ENCODE assay signal across 23 cellular contexts in genomic region chr17:12510535-12510934, GRCh38.
DNase-seq lines count a peak whose midpoint lies in the region; ATAC-seq, FAIRE-seq and TF ChIP-seq lines count a peak whose summit lies in the region.
"Had no signal": no experiment of that assay in that cellular context is flagged by ENCODE, and none has a peak within 500 bp of the region (broad histone marks: within the 10 kb centered on the region; RNA-seq: fewer than 3 reads in every experiment).

No MANE protein-coding gene starts in this region.

- dilution Hi-C loops in endothelial cell of umbilical vein (cut with MboI; ENCODE audit: extremely low pct_ligation_motif_present, low sequenced_read_pairs): no loop called here

- H3K9me3 ChIP-seq in PC-3 (ENCODE audit: low read length): peaks cover 4% of the 10 kb centered on the region; the same call in 1 of the 2 replicates
- no peaks in the 10 kb centered on the region for H3K9me3 ChIP-seq in endothelial cell of umbilical vein (replicated peaks; ENCODE audit: control insufficient read depth, insufficient read depth, low read length)
- H3K9me3 ChIP-seq in CD4-positive, alpha-beta memory T cell (ENCODE audit: control insufficient read depth in 1 of 2, low read length in 2 of 2): no peaks in the 10 kb centered on the region
- H3K9me3 ChIP-seq: gastroesophageal sphincter, tibial artery had no signal

- H3K27me3 Mint-ChIP-seq in CD4-positive, alpha-beta memory T cell: no peaks in the 10 kb centered on the region
- H3K27me3 Mint-ChIP-seq: activated CD4-positive, alpha-beta memory T cell treated with anti-CD3 and anti-CD28 coated beads for 36 hours had no signal

- DNase-seq in AG08396 (ENCODE audit: low spot score) (peak; percentile 18), PC-3 (peak; percentile 25), endothelial cell of umbilical vein (ENCODE audit: low read depth, low spot score) (no peak), hypothalamus (lab: John Stamatoyannopoulos, UW) (no peak)
- DNase-seq in CD4-positive, alpha-beta memory T cell: no peak
- DNase-seq: activated CD4-positive, alpha-beta memory T cell treated with anti-CD3 and anti-CD28 coated beads for 36 hours; activated CD4-positive, CD25-positive, alpha-beta regulatory T cell; activated gamma-delta T cell treated with Interleukin-2 at 50 U/mL for 16 hours; caudate nucleus; GF-D8; NCI-H1694 treated with DMSO at 0.1 percent for 48 hours; NCI-H2171 treated with DMSO at 0.1 percent for 48 hours; NCI-H526 treated with DMSO at 0.1 percent for 48 hours; RPMI8226; stimulated activated CD4-positive, alpha-beta T cell treated with anti-CD3 and anti-CD28 coated beads, Interleukin-4, amount 100 ng/mL, for 24 hours; stimulated activated naive CD8-positive, alpha-beta T cell treated with anti-CD3 and anti-CD28 coated beads, Interleukin-15, Interleukin-2, amounts not matched to agents 100 U/mL and 50 U/mL, for 24 hours; tibial artery had no signal

- no peaks in the 10 kb centered on the region for H3K4me1 ChIP-seq in PC-3 (ENCODE audit: insufficient read depth, low read length)
- H3K4me1 ChIP-seq in endothelial cell of umbilical vein (ENCODE audit: control insufficient read depth, extremely low read depth, insufficient read depth, low read length): no peaks in the 10 kb centered on the region
- peaks cover 4% of the 10 kb centered on the region for H3K4me1 ChIP-seq in rectal smooth muscle tissue (ENCODE audit: control insufficient read depth, insufficient read depth, low read length)
- no peaks in the 10 kb centered on the region for H3K4me1 ChIP-seq in CD4-positive, alpha-beta memory T cell (ENCODE audit: insufficient read depth, low read length)
- H3K4me1 ChIP-seq: gastroesophageal sphincter had no signal

- POLR2A ChIA-PET in PC-3 (lab: Charles Lee; ENCODE audit: unreplicated experiment) (no interaction called here), endothelial cell of umbilical vein (lab: Charles Lee) (no interaction called here)
- POLR2A ChIA-PET in CD4-positive, alpha-beta memory T cell (lab: Charles Lee; ENCODE audit: partially characterized antibody): no interaction called here

- no peaks in the 10 kb centered on the region for H3K27me3 ChIP-seq in PC-3 (ENCODE audit: low read length)
- no peaks in the 10 kb centered on the region for H3K27me3 ChIP-seq in endothelial cell of umbilical vein (ENCODE audit: control insufficient read depth in 2 of 2, insufficient read depth in 2 of 2, low read length in 2 of 2)
- no peaks in the 10 kb centered on the region for H3K27me3 ChIP-seq in rectal smooth muscle tissue (ENCODE audit: control insufficient read depth, insufficient read depth, low read length)
- no peaks in the 10 kb centered on the region for H3K27me3 ChIP-seq in CD4-positive, alpha-beta memory T cell (ENCODE audit: insufficient read depth, low read length)
- H3K27me3 ChIP-seq: gastroesophageal sphincter, tibial artery had no signal

- no peak overlapping the region for H2AFZ ChIP-seq in PC-3 (ENCODE audit: low read length)
- no peak overlapping the region for H2AFZ ChIP-seq in endothelial cell of umbilical vein (ENCODE audit: low read depth, low read length)

- TF ChIP-seq CTCF in PC-3 (conservative IDR thresholded peaks at IDR 0.05; ENCODE audit: low read depth, low read length) (no peak), endothelial cell of umbilical vein (IDR thresholded peaks at IDR 0.05; ENCODE audit: extremely low read depth in 1 of 2, insufficient read depth in 1 of 2, low read depth in 1 of 2, low read length in 2 of 2) (no peak)

- intact Hi-C loops in PC-3 (cut with micrococcal nuclease): no loop called here
- intact Hi-C loops in endothelial cell of umbilical vein (cut with micrococcal nuclease): no loop called here
- intact Hi-C loops in CD4-positive, alpha-beta memory T cell (cut with micrococcal nuclease): no loop called here

- H3K4me3 Mint-ChIP-seq in CD4-positive, alpha-beta memory T cell: no peak overlapping the region
- H3K4me3 Mint-ChIP-seq: activated CD4-positive, alpha-beta memory T cell treated with anti-CD3 and anti-CD28 coated beads for 36 hours had no signal

- H3K27ac ChIP-seq in PC-3 (ENCODE audit: low read length) (no peak overlapping the region), endothelial cell of umbilical vein (ENCODE audit: insufficient read depth, low read depth, low read length) (no peak overlapping the region), rectal smooth muscle tissue (ENCODE audit: low read depth, low read length) (peak overlapping the region; percentile 49)
- H3K27ac ChIP-seq in CD4-positive, alpha-beta memory T cell (ENCODE audit: low read depth, low read length): no peak overlapping the region
- H3K27ac ChIP-seq: gastroesophageal sphincter, KMS-11 had no signal

- ATAC-seq in PC-3 (no peak), HG02588 (IDR thresholded peaks at IDR 0.05; ENCODE audit: unreplicated experiment) (no peak), GM18868 (IDR thresholded peaks at IDR 0.05; ENCODE audit: unreplicated experiment) (no peak)
- ATAC-seq: gastroesophageal sphincter; stimulated activated naive CD8-positive, alpha-beta T cell treated with anti-CD3 and anti-CD28 coated beads, Interleukin-15, Interleukin-2, amounts not matched to agents 100 U/mL and 50 U/mL, for 24 hours had no signal

- H3K4me3 ChIP-seq in PC-3 (ENCODE audit: low read length) (no peak overlapping the region), endothelial cell of umbilical vein (replicated peaks in 1 of 3; ENCODE audit: insufficient read depth in 1 of 3, low read depth in 1 of 3, low read length in 3 of 3) (no peak overlapping the region), rectal smooth muscle tissue (ENCODE audit: low read length) (no peak overlapping the region)
- no peak overlapping the region for H3K4me3 ChIP-seq in CD4-positive, alpha-beta memory T cell (ENCODE audit: low read length in 2 of 2)
- H3K4me3 ChIP-seq: gastroesophageal sphincter, lung, tibial artery had no signal

- H3K79me2 ChIP-seq in PC-3 (ENCODE audit: low read length) (no peaks in the 10 kb centered on the region), endothelial cell of umbilical vein (ENCODE audit: control insufficient read depth, insufficient read depth, low read length) (no peaks in the 10 kb centered on the region)

- H4K20me1 ChIP-seq in PC-3 (ENCODE audit: low read length) (no peaks in the 10 kb centered on the region), endothelial cell of umbilical vein (replicated peaks; ENCODE audit: control insufficient read depth, extremely low read depth, insufficient read depth, low read length) (no peaks in the 10 kb centered on the region)

- no peaks in the 10 kb centered on the region for H3K9me1 ChIP-seq in endothelial cell of umbilical vein (replicated peaks; ENCODE audit: control insufficient read depth, extremely low read depth, insufficient read depth, low read length)

- CTCF ChIA-PET in PC-3 (lab: Charles Lee) (no interaction called here), endothelial cell of umbilical vein (lab: Charles Lee) (no interaction called here)
- CTCF ChIA-PET in CD4-positive, alpha-beta memory T cell (lab: Charles Lee; ENCODE audit: partially characterized antibody): no interaction called here

- no peaks in the 10 kb centered on the region for H3F3A ChIP-seq in PC-3 (ENCODE audit: low read length, unreplicated experiment)

- no peak overlapping the region for H3K27ac Mint-ChIP-seq in CD4-positive, alpha-beta memory T cell
- H3K27ac Mint-ChIP-seq: activated CD4-positive, alpha-beta memory T cell treated with anti-CD3 and anti-CD28 coated beads for 36 hours had no signal

- peaks cover 0 to 7% (median 2%) of the 10 kb centered on the region in 8 donors for H3K9me3 Mint-ChIP-seq in CD4-positive, alpha-beta memory T cell

- H3K9me2 ChIP-seq in PC-3 (replicated peaks; ENCODE audit: low read length): no peaks in the 10 kb centered on the region

- H3K4me1 Mint-ChIP-seq in CD4-positive, alpha-beta memory T cell: no peaks in the 10 kb centered on the region

- no peak for FAIRE-seq in endothelial cell of umbilical vein (lab: Jason Lieb, UNC)

- H3K36me3 Mint-ChIP-seq in CD4-positive, alpha-beta memory T cell: no peaks in the 10 kb centered on the region
- H3K36me3 Mint-ChIP-seq: activated CD4-positive, alpha-beta memory T cell treated with anti-CD3 and anti-CD28 coated beads for 36 hours had no signal

- no TSS peak for BruUV-seq in PC-3 (replicated peaks; lab: Mats Ljungman, UMichigan)
- no TSS peak for BruUV-seq in endothelial cell of umbilical vein (replicated peaks; lab: Mats Ljungman, UMichigan)

- H3K9ac ChIP-seq in PC-3 (ENCODE audit: low read length) (no peak overlapping the region), endothelial cell of umbilical vein (replicated peaks; ENCODE audit: extremely low read depth, insufficient read depth, low read length) (no peak overlapping the region), rectal smooth muscle tissue (ENCODE audit: low read length) (no peak overlapping the region)
- H3K9ac ChIP-seq: KMS-11 had no signal

- no peaks in the 10 kb centered on the region for H3K36me3 ChIP-seq in PC-3 (ENCODE audit: low read depth, low read length)
- H3K36me3 ChIP-seq in endothelial cell of umbilical vein (ENCODE audit: control insufficient read depth in 2 of 2, extremely low read depth in 1 of 2, insufficient read depth in 2 of 2, low read length in 2 of 2): no peaks in the 10 kb centered on the region
- H3K36me3 ChIP-seq in rectal smooth muscle tissue (ENCODE audit: control insufficient read depth, insufficient read depth, low read length): no peaks in the 10 kb centered on the region
- H3K36me3 ChIP-seq in CD4-positive, alpha-beta memory T cell (ENCODE audit: insufficient read depth, low read length): no peaks in the 10 kb centered on the region
- H3K36me3 ChIP-seq: gastroesophageal sphincter, tibial artery had no signal

- H3K4me2 ChIP-seq in PC-3 (ENCODE audit: low read length) (no peak overlapping the region), endothelial cell of umbilical vein (ENCODE audit: insufficient read depth, low read length) (no peak overlapping the region)
- H3K4me2 ChIP-seq: KMS-11 had no signal

- no peak for TF ChIP-seq POLR2A in endothelial cell of umbilical vein (IDR thresholded peaks at IDR 0.05; ENCODE audit: low read depth, low read length)

TF ChIP-seq in endothelial cell of umbilical vein, 7 proteins besides CTCF, POLR2A, EP300 and RAD21:
- TF ChIP-seq JUN (IDR thresholded peaks at IDR 0.05; ENCODE audit: borderline replicate concordance, insufficient read depth, insufficient read length, low read depth) (no peak), FOS (IDR thresholded peaks at IDR 0.05; ENCODE audit: borderline replicate concordance, insufficient read depth, low read length) (peak; percentile 10)
TF ChIP-seq in endothelial cell of umbilical vein: peak in this region for 1.

Comparison
In these comparisons a context has a peak if more than half of its experiments do, and no peak if none do; other contexts are left out.
1. DNase-seq: peak in AG08396 (single experiment) and PC-3 (single experiment); none in endothelial cell of umbilical vein (single experiment), CD4-positive, alpha-beta memory T cell (0 of 5) and hypothalamus (0 of 51).